25 cellular contexts compared by ENCODE assay signal in genomic region chr3:197278933-197279332, GRCh38.
"Had no signal": no experiment of that assay in that cellular context is flagged by ENCODE, and none has a peak within 500 bp of the region (broad histone marks: within the 10 kb centered on the region; RNA-seq: fewer than 3 reads in every experiment).

No MANE protein-coding gene starts in this region.

- H3K9ac ChIP-seq: parathyroid adenoma had no signal

- H3K27ac ChIP-seq: coronary artery, esophagus muscularis mucosa, foreskin keratinocyte, neutrophil, parathyroid adenoma, right atrium auricular region, sigmoid colon, skin epidermis, spleen, thoracic aorta, tibial nerve, upper lobe of left lung had no signal

- H3K4me3 ChIP-seq: coronary artery, esophagus muscularis mucosa, lung, mucosa of descending colon, right atrium auricular region, sigmoid colon, skin epidermis, spleen, thoracic aorta, tibial nerve, upper lobe of left lung had no signal

- H3K4me1 ChIP-seq: esophagus muscularis mucosa, foreskin keratinocyte, parathyroid adenoma, right atrium auricular region, sigmoid colon, upper lobe of left lung had no signal

- H3K27me3 ChIP-seq: esophagus muscularis mucosa, foreskin keratinocyte, neutrophil, right atrium auricular region, sigmoid colon, spleen, tibial nerve, upper lobe of left lung had no signal

- DNase-seq: dermis blood vessel endothelial cell; effector memory CD4-positive, alpha-beta T cell; foreskin keratinocyte; glutamatergic neuron; hypothalamus; left ventricle myocardium superior; mesenchymal stem cell; mucosa of descending colon; naive B cell; sigmoid colon; spleen; stimulated activated naive B cell treated with anti-CD40 and anti-IgM and Interleukin-4, amounts not matched to agents 10 μg/mL and 1 μg/mL and 100 μg/mL, for 72 hours; upper lobe of left lung had no signal

- FAIRE-seq: endothelial cell of umbilical vein, urothelium cell line had no signal

- H3K9me3 ChIP-seq: esophagus muscularis mucosa, mucosa of descending colon, neutrophil, right atrium auricular region, sigmoid colon, spleen, thoracic aorta, upper lobe of left lung had no signal

- ATAC-seq: foreskin keratinocyte; left ventricle myocardium superior; mucosa of descending colon; natural killer cell treated with Interleukin-12 subunit alpha and Interleukin-12 subunit beta and Interleukin-15 and Interleukin-18, amount 100 ng/mL, for 72 hours; stimulated activated naive B cell treated with anti-CD40 and anti-IgM and Interleukin-4, amounts not matched to agents 10 μg/mL and 1 μg/mL and 100 μg/mL, for 72 hours had no signal
